Comparison of ENCODE assay signal across 1 cellular context in genomic region chr19:12996542-12997094, GRCh38.
TF ChIP-seq lines count a peak whose summit lies in the region.

No MANE protein-coding gene starts in this region.

TF ChIP-seq in HepG2, 621 proteins besides CTCF, POLR2A, EP300 and RAD21 (continued from another document):
- TF ChIP-seq PRMT3 (CRISPR knock-in tag; IDR thresholded peaks at IDR 0.05; ENCODE audit: borderline replicate concordance, low read depth) (no peak), ZNF644 (CRISPR knock-in tag; IDR thresholded peaks at IDR 0.05; ENCODE audit: low read depth) (no peak), RFXANK (CRISPR knock-in tag; IDR thresholded peaks at IDR 0.05) (no peak), RARA (CRISPR knock-in tag; IDR thresholded peaks at IDR 0.05) (peak; percentile 49; the same call in 1 of the 2 replicates), ZMAT5 (CRISPR knock-in tag; IDR thresholded peaks at IDR 0.05; ENCODE audit: borderline replicate concordance, low read depth) (no peak), RFX1 (IDR thresholded peaks at IDR 0.05) (no peak), ZSCAN29 (CRISPR knock-in tag; conservative IDR thresholded peaks at IDR 0.05) (0 out of 2 replicates have a peak, but pooled peaks have one; percentile 49), HES4 (CRISPR knock-in tag; IDR thresholded peaks at IDR 0.05; ENCODE audit: borderline replicate concordance) (peak; percentile 57; the same call in 1 of the 2 replicates), GRHL1 (CRISPR knock-in tag; conservative IDR thresholded peaks at IDR 0.05) (no peak), ZNF564 (CRISPR knock-in tag; IDR thresholded peaks at IDR 0.05) (peak; percentile 17; the same call in 1 of the 2 replicates), ZNF773 (CRISPR knock-in tag; IDR thresholded peaks at IDR 0.05; ENCODE audit: borderline replicate concordance) (no peak)
